10 cellular contexts compared by ENCODE assay signal in the genomic region with DNA sequence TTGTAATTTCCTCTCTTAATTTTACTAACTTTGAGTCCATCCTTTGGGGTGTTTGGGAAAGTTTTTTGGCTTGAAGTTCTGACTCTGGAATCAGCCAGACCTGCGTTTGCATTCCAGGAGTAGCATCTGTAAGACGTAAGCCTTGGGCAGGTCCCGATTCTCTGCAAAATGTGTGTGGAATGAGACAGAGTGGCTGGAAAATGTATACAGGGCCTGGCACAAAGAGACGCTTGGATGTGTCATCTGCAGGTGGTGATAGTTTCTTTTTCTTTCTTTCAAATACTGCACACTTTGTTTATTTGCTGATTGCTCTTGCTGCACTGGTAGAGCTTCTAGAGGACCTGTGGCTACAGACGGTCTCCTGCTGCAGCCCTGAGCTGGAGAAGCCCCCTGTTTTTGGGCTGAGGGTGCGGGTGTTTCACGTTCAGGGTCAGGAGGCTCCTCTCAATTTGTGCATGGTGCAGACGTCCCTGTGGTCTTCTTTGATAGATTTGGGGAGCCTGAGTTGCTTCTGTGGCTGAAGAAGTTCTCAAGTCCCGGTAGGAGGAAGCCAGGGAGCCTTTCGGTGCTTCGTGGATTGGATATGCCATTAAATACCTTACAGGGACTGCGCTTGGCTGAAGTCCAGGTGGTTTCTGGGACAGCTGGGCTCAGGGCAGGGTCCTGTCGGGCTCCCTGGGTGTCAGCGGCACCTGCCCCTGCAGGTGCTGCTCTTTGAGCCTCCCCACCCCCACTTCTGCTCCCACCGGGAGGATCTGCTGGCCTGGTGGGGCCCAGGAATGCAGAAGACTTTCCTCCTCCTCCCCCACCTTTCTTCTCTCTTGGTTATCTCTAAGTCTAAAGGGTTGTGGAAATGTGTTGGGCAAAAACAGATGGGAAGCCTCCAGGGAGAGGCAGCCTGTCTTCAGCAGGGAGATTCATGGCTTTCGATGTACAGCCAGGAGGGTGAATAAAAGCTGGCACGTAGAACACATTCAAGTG. TPM values are rescaled to one million over a fixed set of nuclear protein-coding genes. Genes with fewer than 3 reads are reported as not detected.
DNase-seq lines count a peak whose midpoint lies in the region; ATAC-seq, FAIRE-seq and TF ChIP-seq lines count a peak whose summit lies in the region.
"Had no signal": no experiment of that assay in that cellular context is flagged by ENCODE, and none has a peak within 500 bp of the region (broad histone marks: within the 10 kb centered on the region; RNA-seq: fewer than 3 reads in every experiment).

No MANE protein-coding gene starts in this region.

- H3K4me3 ChIP-seq in astrocyte (ENCODE audit: insufficient read depth, low read depth, low read length) = no peak overlapping the region
- H3K4me3 ChIP-seq: esophagus squamous epithelium, neural progenitor cell had no signal

- H3K4me1 ChIP-seq in astrocyte (ENCODE audit: insufficient read depth, low read length) = peaks cover 33% of the 10 kb centered on the region
- H3K4me1 ChIP-seq: neural progenitor cell had no signal

- no peaks in the 10 kb centered on the region for H4K20me1 ChIP-seq in astrocyte (ENCODE audit: insufficient read depth, low read length)

- H3K4me1 Mint-ChIP-seq in astrocyte (ENCODE audit: low read depth, unreplicated experiment) (peaks cover 49% of the 10 kb centered on the region), mesothelial cell of epicardium (peaks cover 27% of the 10 kb centered on the region)

- H3K9me3 Mint-ChIP-seq in astrocyte (ENCODE audit: unreplicated experiment) (no peaks in the 10 kb centered on the region), mesothelial cell of epicardium (peaks cover 20% of the 10 kb centered on the region)

- H3K27me3 Mint-ChIP-seq in astrocyte (ENCODE audit: low read depth, unreplicated experiment) = no peaks in the 10 kb centered on the region
- peaks cover 16% of the 10 kb centered on the region for H3K27me3 Mint-ChIP-seq in mesothelial cell of epicardium (ENCODE audit: low read depth)

- H3K27ac ChIP-seq in astrocyte (ENCODE audit: low read depth, low read length) = peak overlapping the region; percentile 65
- H3K27ac ChIP-seq: neural progenitor cell had no signal

- H3K4me3 Mint-ChIP-seq in astrocyte (ENCODE audit: unreplicated experiment) = peak overlapping the region; percentile 73
- H3K4me3 Mint-ChIP-seq in mesothelial cell of epicardium = no peak overlapping the region
- H3K4me3 Mint-ChIP-seq: neural progenitor cell had no signal

- no peak for TF ChIP-seq CTCF in astrocyte (IDR thresholded peaks at IDR 0.05; ENCODE audit: insufficient read depth, low read depth, low read length)
- no peak for TF ChIP-seq CTCF in mesothelial cell of epicardium (IDR thresholded peaks at IDR 0.05; ENCODE audit: unreplicated experiment)

- H3K36me3 ChIP-seq in astrocyte (ENCODE audit: insufficient read depth, low read length) = no peaks in the 10 kb centered on the region
- H3K36me3 ChIP-seq: esophagus squamous epithelium, neural progenitor cell had no signal

- H3K36me3 Mint-ChIP-seq in astrocyte (ENCODE audit: low read depth, unreplicated experiment) = peaks cover 2% of the 10 kb centered on the region
- H3K36me3 Mint-ChIP-seq in mesothelial cell of epicardium = no peaks in the 10 kb centered on the region
- H3K36me3 Mint-ChIP-seq: neural progenitor cell had no signal

- no peaks in the 10 kb centered on the region for H3K79me2 ChIP-seq in astrocyte (ENCODE audit: insufficient read depth, low read length)

- H3K9me3 ChIP-seq in astrocyte (ENCODE audit: insufficient read depth, low read depth, low read length) = no peaks in the 10 kb centered on the region
- H3K9me3 ChIP-seq: esophagus squamous epithelium had no signal

- peak overlapping the region; percentile 77 for H3K4me2 ChIP-seq in astrocyte (ENCODE audit: low read length)
- H3K4me2 ChIP-seq: neural progenitor cell had no signal

- H3K9ac ChIP-seq in astrocyte (ENCODE audit: low read length) = peak overlapping the region; percentile 51
- H3K9ac ChIP-seq: neural progenitor cell had no signal

- H3K27me3 ChIP-seq in astrocyte (ENCODE audit: insufficient read depth, low read length) = no peaks in the 10 kb centered on the region
- H3K27me3 ChIP-seq: neural progenitor cell had no signal

- FAIRE-seq in astrocyte (lab: Jason Lieb, UNC) = peak; percentile 87

- H2AFZ ChIP-seq in astrocyte (ENCODE audit: low read depth, low read length) = no peak overlapping the region
- H2AFZ ChIP-seq: neural progenitor cell had no signal

- peak; percentile 4 for DNase-seq in DMS153 (lab: John Stamatoyannopoulos, UW)
- peak; percentile 80 for DNase-seq in NCI-H1092 treated with DMSO at 0.1 percent for 48 hours (lab: John Stamatoyannopoulos, UW)
- DNase-seq in astrocyte (ENCODE audit: low read depth) = peak; percentile 92
- no peak for DNase-seq in mesothelial cell of epicardium (ENCODE audit: low spot score in 2 of 2, unreplicated experiment in 2 of 2)
- DNase-seq in UCSD-AML1 (lab: John Stamatoyannopoulos, UW; ENCODE audit: unreplicated experiment) = no peak
- DNase-seq: esophagus squamous epithelium had no signal

- ATAC-seq in GM18502 (IDR thresholded peaks at IDR 0.05; ENCODE audit: poor library complexity, unreplicated experiment) (no peak), HG03108 (IDR thresholded peaks at IDR 0.05; ENCODE audit: unreplicated experiment) (no peak), GM19395 (IDR thresholded peaks at IDR 0.05; ENCODE audit: unreplicated experiment) (no peak)

- H3K27ac Mint-ChIP-seq in astrocyte (ENCODE audit: unreplicated experiment) (peak overlapping the region; percentile 95), mesothelial cell of epicardium (peak overlapping the region; percentile 89)
- H3K27ac Mint-ChIP-seq: neural progenitor cell had no signal

RNA-seq across cellular contexts. Expression of gene GAS6, which starts 44.1 kb away (rescaled TPM):
- total RNA-seq in astrocyte (252 and 287 TPM in 2 replicates), mesothelial cell of epicardium (67.4 to 74.1 TPM (median 71.5 TPM) in 3 replicates)

Comparison
In these comparisons a context has a peak if more than half of its experiments do, and no peak if none do; other contexts are left out.
1. DNase-seq: peak in DMS153 (single experiment), NCI-H1092 treated with DMSO at 0.1 percent for 48 hours (single experiment) and astrocyte (single experiment); none in mesothelial cell of epicardium (0 of 2) and UCSD-AML1 (single experiment).